12 cellular contexts compared by ENCODE assay signal in the genomic region with DNA sequence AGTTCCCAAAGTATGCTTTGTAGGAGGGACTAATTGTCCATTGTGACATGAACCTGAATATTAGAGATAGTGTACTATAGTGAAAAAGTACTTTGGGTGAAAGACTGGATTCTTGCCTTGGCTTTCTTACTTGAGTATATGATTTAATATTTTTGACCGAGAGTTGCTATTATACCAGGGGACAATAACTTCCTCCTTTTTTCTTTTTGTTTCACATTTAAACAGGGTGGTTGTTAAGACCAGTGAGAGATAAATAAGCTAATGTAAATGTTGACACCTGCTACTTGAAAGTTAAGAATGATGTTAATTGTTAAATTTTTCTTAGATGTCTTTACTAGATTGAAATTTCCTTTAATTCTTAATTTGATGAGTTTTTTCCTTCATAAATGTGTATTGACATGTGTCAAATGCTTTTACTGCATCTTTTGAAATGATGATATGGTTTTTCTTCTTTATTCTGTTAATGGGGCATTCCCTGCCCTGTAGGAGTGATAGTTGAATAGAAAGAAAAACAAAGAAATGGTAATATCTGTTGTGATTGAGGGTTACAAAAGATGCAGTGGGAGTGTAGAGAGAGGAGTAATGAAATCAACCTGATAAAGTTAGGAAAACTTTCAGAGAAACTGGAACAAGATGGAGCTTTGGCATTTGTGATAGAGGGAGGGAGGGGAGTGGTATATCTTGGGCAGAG. TPM values are rescaled to one million over a fixed set of nuclear protein-coding genes. Genes with fewer than 3 reads are reported as not detected.
A peak's percentile ranks its signal among the peaks of the same experiment; 100 is the strongest.
DNase-seq lines count a peak whose midpoint lies in the region; ATAC-seq and TF ChIP-seq lines count a peak whose summit lies in the region.
"Had no signal": no experiment of that assay in that cellular context is flagged by ENCODE, and none has a peak within 500 bp of the region (broad histone marks: within the 10 kb centered on the region; RNA-seq: fewer than 3 reads in every experiment).

No MANE protein-coding gene starts in this region.

- peak overlapping the region; percentile 21 for H3K27ac Mint-ChIP-seq in activated T-cell treated with anti-CD3 and anti-CD28 coated beads, Interleukin-2, amount 50 U/mL, for 72 hours
- peak overlapping the region; percentile 81 for H3K27ac Mint-ChIP-seq in stimulated activated memory B cell treated with anti-CD40 and anti-IgM and Interleukin-4, amounts not matched to agents 10 μg/mL and 1 μg/mL and 100 μg/mL, for 72 hours

- in situ Hi-C loops in mammary epithelial cell (cut with MboI; ENCODE audit: low sequenced_read_pairs in 2 of 2): no loop called here

- H3K27me3 ChIP-seq in HUES64 (ENCODE audit: insufficient read depth, low read length): no peaks in the 10 kb centered on the region
- H3K27me3 ChIP-seq in mammary epithelial cell (ENCODE audit: insufficient read depth, low read length): no peaks in the 10 kb centered on the region
- H3K27me3 ChIP-seq in vagina: no peaks in the 10 kb centered on the region

- H3K4me2 ChIP-seq in mammary epithelial cell (ENCODE audit: insufficient read depth, low read depth, low read length): peak overlapping the region; percentile 58
- H3K4me2 ChIP-seq: KMS-11 had no signal

- dilution Hi-C loops in mammary epithelial cell (cut with HindIII; ENCODE audit: low sequenced_read_pairs): loop anchor here (5.0 kb wide), 1 partner anchor 46 kb away; no protein-coding TSS in a partner anchor

- intact Hi-C loops in mammary epithelial cell (cut with micrococcal nuclease): no loop called here
- intact Hi-C loops in vagina (cut with DNase I): no loop called here

- TF ChIP-seq CTCF in mammary epithelial cell (conservative IDR thresholded peaks at IDR 0.05 in 1 of 2, IDR thresholded peaks at IDR 0.05 in 1 of 2; ENCODE audit: extremely low read depth in 1 of 2, insufficient read depth in 1 of 2, low read depth in 1 of 2, low read length in 2 of 2) (no peak), vagina (IDR thresholded peaks at IDR 0.05) (no peak)

- H3K79me2 ChIP-seq in mammary epithelial cell (ENCODE audit: insufficient read depth, low read length): peaks cover 97% of the 10 kb centered on the region

- no TSS peak for BruUV-seq in mammary epithelial cell (replicated peaks; lab: Mats Ljungman, UMichigan)

- peak overlapping the region; percentile 11; the same call in 1 of the 2 replicates for H3K27ac ChIP-seq in HUES64 (ENCODE audit: low read depth, low read length)
- H3K27ac ChIP-seq in mammary epithelial cell (ENCODE audit: insufficient read depth, low read depth, low read length): peak overlapping the region; percentile 63
- H3K27ac ChIP-seq in vagina: no peak overlapping the region
- H3K27ac ChIP-seq: KMS-11 had no signal

- peaks cover 65% of the 10 kb centered on the region for H3K4me1 Mint-ChIP-seq in activated T-cell treated with anti-CD3 and anti-CD28 coated beads, Interleukin-2, amount 50 U/mL, for 72 hours (ENCODE audit: low read depth)
- H3K4me1 Mint-ChIP-seq in stimulated activated memory B cell treated with anti-CD40 and anti-IgM and Interleukin-4, amounts not matched to agents 10 μg/mL and 1 μg/mL and 100 μg/mL, for 72 hours: peaks cover 70% of the 10 kb centered on the region

- peaks cover 1 to 6% of the 10 kb centered on the region in 2 donors for H3K9me3 Mint-ChIP-seq in activated T-cell treated with anti-CD3 and anti-CD28 coated beads, Interleukin-2, amount 50 U/mL, for 72 hours
- peaks cover 5% of the 10 kb centered on the region for H3K9me3 Mint-ChIP-seq in stimulated activated memory B cell treated with anti-CD40 and anti-IgM and Interleukin-4, amounts not matched to agents 10 μg/mL and 1 μg/mL and 100 μg/mL, for 72 hours

- peaks cover 11 to 12% of the 10 kb centered on the region in 2 donors for H3K36me3 Mint-ChIP-seq in activated T-cell treated with anti-CD3 and anti-CD28 coated beads, Interleukin-2, amount 50 U/mL, for 72 hours (ENCODE audit: insufficient read depth in 2 of 2)
- peaks cover 25% of the 10 kb centered on the region for H3K36me3 Mint-ChIP-seq in stimulated activated memory B cell treated with anti-CD40 and anti-IgM and Interleukin-4, amounts not matched to agents 10 μg/mL and 1 μg/mL and 100 μg/mL, for 72 hours

- 100% methylated on average over 1 of the region's 1 CpG for WGBS in HUES64
- WGBS in mammary epithelial cell (ENCODE audit: low coverage, missing lambda C conversion rate): 100% methylated on average over 1 of the region's 1 CpG

- no peak for DNase-seq in activated T-cell treated with anti-CD3 and anti-CD28 coated beads, Interleukin-2, amount 50 U/mL, for 72 hours
- DNase-seq in activated T-cell treated with anti-CD3 and anti-CD28 coated beads, Interleukin-2, amount 50 U/mL, for 1 hour: no peak
- DNase-seq in mammary epithelial cell (no peak), vagina (ENCODE audit: extremely low spot score in 2 of 2) (no peak), NCI-H2081 (lab: John Stamatoyannopoulos, UW) (no peak), DMS114 treated with DMSO at 0.1 percent for 48 hours (lab: John Stamatoyannopoulos, UW; ENCODE audit: unreplicated experiment) (no peak)
- DNase-seq: activated CD8-positive, alpha-beta memory T cell treated with anti-CD3 and anti-CD28 coated beads, Interleukin-2, amount 50 U/mL, for 4 hours; GDM1 had no signal

- H3K36me3 ChIP-seq in HUES64 (ENCODE audit: insufficient read depth, low read length): 0 out of 2 replicates have a peak, but pooled peaks cover 4% of the 10 kb centered on the region
- H3K36me3 ChIP-seq in mammary epithelial cell (ENCODE audit: insufficient read depth, low read length): no peaks in the 10 kb centered on the region
- no peaks in the 10 kb centered on the region for H3K36me3 ChIP-seq in vagina

- no peak overlapping the region for H3K9ac ChIP-seq in HUES64 (ENCODE audit: low read depth, low read length)
- no peak overlapping the region for H3K9ac ChIP-seq in mammary epithelial cell (ENCODE audit: insufficient read depth, low read length)
- H3K9ac ChIP-seq: KMS-11 had no signal

- H3K27me3 Mint-ChIP-seq in activated T-cell treated with anti-CD3 and anti-CD28 coated beads, Interleukin-2, amount 50 U/mL, for 72 hours (ENCODE audit: low read depth): no peaks in the 10 kb centered on the region
- H3K27me3 Mint-ChIP-seq in stimulated activated memory B cell treated with anti-CD40 and anti-IgM and Interleukin-4, amounts not matched to agents 10 μg/mL and 1 μg/mL and 100 μg/mL, for 72 hours: no peaks in the 10 kb centered on the region

- H3K4me1 ChIP-seq in HUES64 (ENCODE audit: insufficient read depth, low read length) (peaks cover 37% of the 10 kb centered on the region), mammary epithelial cell (ENCODE audit: insufficient read depth, low read length) (peaks cover 37% of the 10 kb centered on the region), vagina (peaks cover 38% of the 10 kb centered on the region)

- peak overlapping the region; percentile 36 to 46 for H3K4me3 Mint-ChIP-seq in activated T-cell treated with anti-CD3 and anti-CD28 coated beads, Interleukin-2, amount 50 U/mL, for 72 hours
- no peak overlapping the region for H3K4me3 Mint-ChIP-seq in stimulated activated memory B cell treated with anti-CD40 and anti-IgM and Interleukin-4, amounts not matched to agents 10 μg/mL and 1 μg/mL and 100 μg/mL, for 72 hours

- peak in 1 of 2 donors; percentile 5 for ATAC-seq in activated T-cell treated with anti-CD3 and anti-CD28 coated beads, Interleukin-2, amount 50 U/mL, for 72 hours (replicated peaks in 1 of 2)
- ATAC-seq in stimulated activated memory B cell treated with anti-CD40 and anti-IgM and Interleukin-4, amounts not matched to agents 10 μg/mL and 1 μg/mL and 100 μg/mL, for 72 hours: peak; percentile 55

- H4K20me1 ChIP-seq in mammary epithelial cell (ENCODE audit: insufficient read depth, low read length): peaks cover 3% of the 10 kb centered on the region

- no peak overlapping the region for H2AFZ ChIP-seq in mammary epithelial cell (ENCODE audit: low read depth, low read length)

- TF ChIP-seq POLR2A in vagina (IDR thresholded peaks at IDR 0.05): no peak

- H3K9me3 ChIP-seq in HUES64 (ENCODE audit: insufficient read depth, low read depth, low read length) (no peaks in the 10 kb centered on the region), mammary epithelial cell (replicated peaks; ENCODE audit: insufficient read depth, low read length) (no peaks in the 10 kb centered on the region), vagina (no peaks in the 10 kb centered on the region)

- H3K4me3 ChIP-seq in HUES64 (ENCODE audit: low read length): peak overlapping the region; percentile 11; the same call in 1 of the 2 replicates
- H3K4me3 ChIP-seq in mammary epithelial cell (replicated peaks in 1 of 3; ENCODE audit: insufficient read depth in 1 of 3, low read depth in 2 of 3, low read length in 3 of 3): no peak overlapping the region
- no peak overlapping the region for H3K4me3 ChIP-seq in vagina
- H3K4me3 ChIP-seq: lung had no signal

- CTCF ChIA-PET in mammary epithelial cell (lab: Charles Lee; ENCODE audit: low non-redundant PET): no interaction called here

RNA-seq across cellular contexts. Expression of a gene that starts 48.4 kb away (rescaled TPM):
- 100 to 1,000 TPM in 1 of 2 donors, 10 to 100 TPM in 1; 93.9 to 114 TPM for total RNA-seq in activated T-cell treated with anti-CD3 and anti-CD28 coated beads, Interleukin-2, amount 50 U/mL, for 72 hours
- polyA plus RNA-seq in HUES64 (2013, experiment 1 of 2): 56.6 TPM
- 63.7 TPM for polyA plus RNA-seq in HUES64 (2013, experiment 2 of 2)
- 10 to 100 TPM; 34.8 to 79.5 TPM for total RNA-seq in mammary epithelial cell
- polyA plus RNA-seq in mammary epithelial cell: 9.4 TPM
- polyA minus RNA-seq in mammary epithelial cell: 36.1 TPM
- 31.2 TPM for total RNA-seq in vagina
